In the genomic region with DNA sequence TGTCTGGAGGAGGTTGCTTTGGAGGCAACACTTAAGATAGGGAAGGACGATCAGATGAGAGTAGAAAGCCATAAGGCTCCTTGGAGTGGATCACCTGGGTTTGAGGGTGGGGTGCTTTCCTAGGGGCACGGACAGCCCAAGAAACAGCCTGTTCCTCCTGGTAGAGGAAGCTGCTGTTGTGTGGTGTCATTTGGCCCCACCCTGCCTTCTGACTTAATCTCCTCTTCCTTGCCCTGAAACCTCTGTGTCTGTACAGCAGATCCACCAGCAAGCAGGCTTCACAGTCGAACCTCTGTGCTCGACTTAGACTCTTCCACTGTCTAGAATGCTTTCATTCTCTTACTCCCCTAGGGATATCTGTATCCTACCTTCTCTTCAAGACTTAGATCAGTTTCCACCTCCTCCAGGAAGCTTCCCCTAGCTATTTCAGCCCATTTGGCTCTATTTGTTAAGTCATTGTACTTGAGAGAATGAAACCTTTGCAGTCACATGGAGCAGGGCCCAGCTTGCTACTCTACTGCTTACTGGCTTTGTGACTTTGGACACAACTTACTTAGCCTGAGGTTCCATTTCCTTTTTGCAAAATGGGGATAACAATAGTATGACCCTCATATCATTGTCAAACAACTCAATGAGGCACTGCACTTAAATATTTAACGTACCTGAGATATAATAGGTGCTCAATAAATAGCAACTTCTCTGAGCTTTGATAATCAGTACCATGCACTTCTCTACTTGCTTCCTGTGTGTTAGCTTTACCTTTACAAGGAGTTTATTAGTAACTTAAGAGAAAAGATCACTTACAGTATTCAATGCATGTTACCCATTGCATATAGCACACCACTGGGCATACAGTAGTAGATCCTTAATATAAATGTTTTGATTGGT, we compare ENCODE assay signal across 8 cellular contexts. TPM values are rescaled to one million over a fixed set of nuclear protein-coding genes. Genes with fewer than 3 reads are reported as not detected.
A peak's percentile ranks its signal among the peaks of the same experiment; 100 is the strongest.
DNase-seq lines count a peak whose midpoint lies in the region; ATAC-seq and TF ChIP-seq lines count a peak whose summit lies in the region.

No MANE protein-coding gene starts in this region.

- peak overlapping the region; percentile 73 for H3K4me2 ChIP-seq in hepatocyte

- no peaks in the 10 kb centered on the region for H3K9me2 ChIP-seq in hepatocyte (replicated peaks; ENCODE audit: insufficient read depth)

- H2AFZ ChIP-seq in hepatocyte = no peak overlapping the region

- no peaks in the 10 kb centered on the region for H3K27me3 ChIP-seq in hepatocyte
- H3K27me3 ChIP-seq in upper lobe of right lung = no peaks in the 10 kb centered on the region

- DNase-seq in stimulated activated CD4-positive, alpha-beta T cell treated with anti-CD3 and anti-CD28 coated beads, Interleukin-4, amount 100 ng/mL, for 1 hour = peak; percentile 24
- no peak for DNase-seq in stimulated activated CD4-positive, alpha-beta T cell treated with anti-CD3 and anti-CD28 coated beads, Interleukin-1b, Interleukin-23, amount 100 ng/mL, for 48 hours
- DNase-seq in activated T-helper 1 cell treated with Interleukin-2 at 50 U/mL for 16 hours (ENCODE audit: low read depth) (peak; percentile 28), hepatocyte (ENCODE audit: low spot score) (peak; percentile 22), upper lobe of right lung (no peak), retina (no peak)

- WGBS in hepatocyte (ENCODE audit: low lambda C conversion rate, missing lambda C conversion rate) = 70% methylated on average over 5 of the region's 5 CpGs

- H4K20me1 ChIP-seq in hepatocyte (ENCODE audit: insufficient read depth, poor library complexity, severe bottlenecking) = no peaks in the 10 kb centered on the region

- no peak for TF ChIP-seq CTCF in hepatocyte (IDR thresholded peaks at IDR 0.05; ENCODE audit: poor library complexity)
- TF ChIP-seq CTCF in upper lobe of right lung (IDR thresholded peaks at IDR 0.05) = no peak

- H3K79me2 ChIP-seq in hepatocyte = peaks cover 36% of the 10 kb centered on the region

- ATAC-seq in upper lobe of right lung (peak; percentile 48), GM19395 (IDR thresholded peaks at IDR 0.05; ENCODE audit: unreplicated experiment) (no peak), HG03460 (IDR thresholded peaks at IDR 0.05; ENCODE audit: unreplicated experiment) (no peak)

- H3K36me3 ChIP-seq in hepatocyte (replicated peaks; ENCODE audit: insufficient read depth, low read depth) = no peaks in the 10 kb centered on the region
- no peaks in the 10 kb centered on the region for H3K36me3 ChIP-seq in upper lobe of right lung

- no peaks in the 10 kb centered on the region for H3K9me3 ChIP-seq in hepatocyte (ENCODE audit: low read depth)
- H3K9me3 ChIP-seq in upper lobe of right lung = no peaks in the 10 kb centered on the region

- intact Hi-C loops in upper lobe of right lung (cut with DNase I) = no loop called here

- H3K27ac ChIP-seq in hepatocyte = peak overlapping the region; percentile 63
- H3K27ac ChIP-seq in upper lobe of right lung = peak overlapping the region; percentile 85

- H3K4me3 ChIP-seq in hepatocyte (no peak overlapping the region), upper lobe of right lung (peak overlapping the region; percentile 60)

- peaks cover 21% of the 10 kb centered on the region for H3K4me1 ChIP-seq in hepatocyte (ENCODE audit: insufficient read depth)
- H3K4me1 ChIP-seq in upper lobe of right lung = peaks cover 14% of the 10 kb centered on the region

RNA-seq across cellular contexts. Expression of a gene that starts 5.0 kb away (rescaled TPM):
- 13.2 and 14.2 TPM in 2 replicates for total RNA-seq in hepatocyte
- 14.1 and 14.8 TPM in 2 replicates for polyA plus RNA-seq in hepatocyte
- total RNA-seq in upper lobe of right lung = 34.7 TPM

Comparison
In these comparisons a context has a peak if more than half of its experiments do, and no peak if none do; other contexts are left out.
1. DNase-seq: peak in stimulated activated CD4-positive, alpha-beta T cell treated with anti-CD3 and anti-CD28 coated beads, Interleukin-4, amount 100 ng/mL, for 1 hour (single experiment), activated T-helper 1 cell treated with Interleukin-2 at 50 U/mL for 16 hours (single experiment) and hepatocyte (single experiment); none in stimulated activated CD4-positive, alpha-beta T cell treated with anti-CD3 and anti-CD28 coated beads, Interleukin-1b, Interleukin-23, amount 100 ng/mL, for 48 hours (single experiment), upper lobe of right lung (single experiment) and retina (single experiment).